In the genomic region with DNA sequence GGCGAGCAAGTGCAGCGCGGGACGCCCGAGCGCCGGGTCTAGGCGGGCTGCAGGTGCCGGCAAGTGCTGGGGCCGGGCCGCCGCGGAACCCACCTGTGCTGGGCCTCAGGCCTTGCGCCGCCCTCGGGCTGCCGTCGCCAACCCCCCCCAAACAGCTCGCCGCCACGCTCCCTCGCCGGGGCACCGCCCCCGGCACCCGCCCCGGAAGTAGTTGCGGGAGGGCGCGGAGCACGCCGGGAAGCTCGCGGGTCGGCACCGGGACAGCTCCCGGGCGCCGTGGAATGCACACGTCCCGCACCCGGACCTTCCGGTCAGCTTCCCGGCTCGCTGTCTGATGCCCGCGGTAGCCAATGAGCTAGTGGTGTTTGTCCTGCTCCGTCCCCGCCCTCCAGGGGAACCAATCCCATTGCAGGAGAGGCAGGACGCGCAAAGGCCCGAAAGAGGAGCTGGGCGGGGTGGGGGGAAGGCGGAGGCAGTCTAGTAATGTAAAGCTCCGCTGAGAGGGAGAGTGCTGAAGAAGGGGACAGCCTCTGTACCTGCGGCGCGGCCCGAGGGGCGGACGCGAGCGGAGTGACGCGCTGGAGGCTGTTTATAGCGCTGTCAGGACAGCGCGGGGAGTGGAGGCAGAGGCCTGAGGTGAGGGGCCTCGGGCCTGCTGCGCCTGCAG, we compare ENCODE assay signal across 1 cellular context.
TF ChIP-seq lines count a peak whose summit lies in the region.

TSS of gene ANKS3 (minus strand) at position 209 of the 667 bp plus-strand sequence. CDS start 4,122 bp downstream, outside the sequence.
TSS of gene DNAAF8 (plus strand) at position 475 of the 667 bp plus-strand sequence. CDS start 1,978 bp downstream, outside the sequence.

TF ChIP-seq in K562, 482 proteins besides CTCF, POLR2A, EP300 and RAD21 (continued from another document and continues in another):
- TF ChIP-seq, protein P1, sequence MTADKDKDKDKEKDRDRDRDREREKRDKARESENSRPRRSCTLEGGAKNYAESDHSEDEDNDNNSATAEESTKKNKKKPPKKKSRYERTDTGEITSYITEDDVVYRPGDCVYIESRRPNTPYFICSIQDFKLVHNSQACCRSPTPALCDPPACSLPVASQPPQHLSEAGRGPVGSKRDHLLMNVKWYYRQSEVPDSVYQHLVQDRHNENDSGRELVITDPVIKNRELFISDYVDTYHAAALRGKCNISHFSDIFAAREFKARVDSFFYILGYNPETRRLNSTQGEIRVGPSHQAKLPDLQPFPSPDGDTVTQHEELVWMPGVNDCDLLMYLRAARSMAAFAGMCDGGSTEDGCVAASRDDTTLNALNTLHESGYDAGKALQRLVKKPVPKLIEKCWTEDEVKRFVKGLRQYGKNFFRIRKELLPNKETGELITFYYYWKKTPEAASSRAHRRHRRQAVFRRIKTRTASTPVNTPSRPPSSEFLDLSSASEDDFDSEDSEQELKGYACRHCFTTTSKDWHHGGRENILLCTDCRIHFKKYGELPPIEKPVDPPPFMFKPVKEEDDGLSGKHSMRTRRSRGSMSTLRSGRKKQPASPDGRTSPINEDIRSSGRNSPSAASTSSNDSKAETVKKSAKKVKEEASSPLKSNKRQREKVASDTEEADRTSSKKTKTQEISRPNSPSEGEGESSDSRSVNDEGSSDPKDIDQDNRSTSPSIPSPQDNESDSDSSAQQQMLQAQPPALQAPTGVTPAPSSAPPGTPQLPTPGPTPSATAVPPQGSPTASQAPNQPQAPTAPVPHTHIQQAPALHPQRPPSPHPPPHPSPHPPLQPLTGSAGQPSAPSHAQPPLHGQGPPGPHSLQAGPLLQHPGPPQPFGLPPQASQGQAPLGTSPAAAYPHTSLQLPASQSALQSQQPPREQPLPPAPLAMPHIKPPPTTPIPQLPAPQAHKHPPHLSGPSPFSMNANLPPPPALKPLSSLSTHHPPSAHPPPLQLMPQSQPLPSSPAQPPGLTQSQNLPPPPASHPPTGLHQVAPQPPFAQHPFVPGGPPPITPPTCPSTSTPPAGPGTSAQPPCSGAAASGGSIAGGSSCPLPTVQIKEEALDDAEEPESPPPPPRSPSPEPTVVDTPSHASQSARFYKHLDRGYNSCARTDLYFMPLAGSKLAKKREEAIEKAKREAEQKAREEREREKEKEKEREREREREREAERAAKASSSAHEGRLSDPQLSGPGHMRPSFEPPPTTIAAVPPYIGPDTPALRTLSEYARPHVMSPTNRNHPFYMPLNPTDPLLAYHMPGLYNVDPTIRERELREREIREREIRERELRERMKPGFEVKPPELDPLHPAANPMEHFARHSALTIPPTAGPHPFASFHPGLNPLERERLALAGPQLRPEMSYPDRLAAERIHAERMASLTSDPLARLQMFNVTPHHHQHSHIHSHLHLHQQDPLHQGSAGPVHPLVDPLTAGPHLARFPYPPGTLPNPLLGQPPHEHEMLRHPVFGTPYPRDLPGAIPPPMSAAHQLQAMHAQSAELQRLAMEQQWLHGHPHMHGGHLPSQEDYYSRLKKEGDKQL (CRISPR knock-in tag; IDR thresholded peaks at IDR 0.05; ENCODE audit: borderline replicate concordance), result no peak
- no peak for TF ChIP-seq ZNF408 (CRISPR knock-in tag; IDR thresholded peaks at IDR 0.05; ENCODE audit: low read depth)
- TF ChIP-seq, protein P2, sequence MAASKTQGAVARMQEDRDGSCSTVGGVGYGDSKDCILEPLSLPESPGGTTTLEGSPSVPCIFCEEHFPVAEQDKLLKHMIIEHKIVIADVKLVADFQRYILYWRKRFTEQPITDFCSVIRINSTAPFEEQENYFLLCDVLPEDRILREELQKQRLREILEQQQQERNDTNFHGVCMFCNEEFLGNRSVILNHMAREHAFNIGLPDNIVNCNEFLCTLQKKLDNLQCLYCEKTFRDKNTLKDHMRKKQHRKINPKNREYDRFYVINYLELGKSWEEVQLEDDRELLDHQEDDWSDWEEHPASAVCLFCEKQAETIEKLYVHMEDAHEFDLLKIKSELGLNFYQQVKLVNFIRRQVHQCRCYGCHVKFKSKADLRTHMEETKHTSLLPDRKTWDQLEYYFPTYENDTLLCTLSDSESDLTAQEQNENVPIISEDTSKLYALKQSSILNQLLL (CRISPR knock-in tag; IDR thresholded peaks at IDR 0.05; ENCODE audit: borderline replicate concordance), result no peak
- TF ChIP-seq, protein P3, sequence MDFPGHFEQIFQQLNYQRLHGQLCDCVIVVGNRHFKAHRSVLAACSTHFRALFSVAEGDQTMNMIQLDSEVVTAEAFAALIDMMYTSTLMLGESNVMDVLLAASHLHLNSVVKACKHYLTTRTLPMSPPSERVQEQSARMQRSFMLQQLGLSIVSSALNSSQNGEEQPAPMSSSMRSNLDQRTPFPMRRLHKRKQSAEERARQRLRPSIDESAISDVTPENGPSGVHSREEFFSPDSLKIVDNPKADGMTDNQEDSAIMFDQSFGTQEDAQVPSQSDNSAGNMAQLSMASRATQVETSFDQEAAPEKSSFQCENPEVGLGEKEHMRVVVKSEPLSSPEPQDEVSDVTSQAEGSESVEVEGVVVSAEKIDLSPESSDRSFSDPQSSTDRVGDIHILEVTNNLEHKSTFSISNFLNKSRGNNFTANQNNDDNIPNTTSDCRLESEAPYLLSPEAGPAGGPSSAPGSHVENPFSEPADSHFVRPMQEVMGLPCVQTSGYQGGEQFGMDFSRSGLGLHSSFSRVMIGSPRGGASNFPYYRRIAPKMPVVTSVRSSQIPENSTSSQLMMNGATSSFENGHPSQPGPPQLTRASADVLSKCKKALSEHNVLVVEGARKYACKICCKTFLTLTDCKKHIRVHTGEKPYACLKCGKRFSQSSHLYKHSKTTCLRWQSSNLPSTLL (IDR thresholded peaks at IDR 0.05), result no peak
- peak; percentile 71 for TF ChIP-seq NEUROD1 (IDR thresholded peaks at IDR 0.05; ENCODE audit: borderline replicate concordance, low read depth, low read length, partially characterized antibody)
- no peak for TF ChIP-seq NCOR1 (IDR thresholded peaks at IDR 0.05)
- TF ChIP-seq FOXJ3 (CRISPR knock-in tag; IDR thresholded peaks at IDR 0.05), result no peak
- TF ChIP-seq, protein P4, sequence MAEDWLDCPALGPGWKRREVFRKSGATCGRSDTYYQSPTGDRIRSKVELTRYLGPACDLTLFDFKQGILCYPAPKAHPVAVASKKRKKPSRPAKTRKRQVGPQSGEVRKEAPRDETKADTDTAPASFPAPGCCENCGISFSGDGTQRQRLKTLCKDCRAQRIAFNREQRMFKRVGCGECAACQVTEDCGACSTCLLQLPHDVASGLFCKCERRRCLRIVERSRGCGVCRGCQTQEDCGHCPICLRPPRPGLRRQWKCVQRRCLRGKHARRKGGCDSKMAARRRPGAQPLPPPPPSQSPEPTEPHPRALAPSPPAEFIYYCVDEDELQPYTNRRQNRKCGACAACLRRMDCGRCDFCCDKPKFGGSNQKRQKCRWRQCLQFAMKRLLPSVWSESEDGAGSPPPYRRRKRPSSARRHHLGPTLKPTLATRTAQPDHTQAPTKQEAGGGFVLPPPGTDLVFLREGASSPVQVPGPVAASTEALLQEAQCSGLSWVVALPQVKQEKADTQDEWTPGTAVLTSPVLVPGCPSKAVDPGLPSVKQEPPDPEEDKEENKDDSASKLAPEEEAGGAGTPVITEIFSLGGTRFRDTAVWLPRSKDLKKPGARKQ (CRISPR knock-in tag; IDR thresholded peaks at IDR 0.05), result no peak
- peak; percentile 62; the same call in 1 of the 2 replicates for TF ChIP-seq ELF2 (CRISPR knock-in tag; IDR thresholded peaks at IDR 0.05)
- TF ChIP-seq ZNF212 (CRISPR knock-in tag; IDR thresholded peaks at IDR 0.05), result no peak
- no peak for TF ChIP-seq CBX5 (IDR thresholded peaks at IDR 0.05; ENCODE audit: borderline replicate concordance, low read depth)
- no peak for TF ChIP-seq RBM17 (IDR thresholded peaks at IDR 0.05; ENCODE audit: borderline replicate concordance, low read depth, low read length)
- TF ChIP-seq, protein P5, sequence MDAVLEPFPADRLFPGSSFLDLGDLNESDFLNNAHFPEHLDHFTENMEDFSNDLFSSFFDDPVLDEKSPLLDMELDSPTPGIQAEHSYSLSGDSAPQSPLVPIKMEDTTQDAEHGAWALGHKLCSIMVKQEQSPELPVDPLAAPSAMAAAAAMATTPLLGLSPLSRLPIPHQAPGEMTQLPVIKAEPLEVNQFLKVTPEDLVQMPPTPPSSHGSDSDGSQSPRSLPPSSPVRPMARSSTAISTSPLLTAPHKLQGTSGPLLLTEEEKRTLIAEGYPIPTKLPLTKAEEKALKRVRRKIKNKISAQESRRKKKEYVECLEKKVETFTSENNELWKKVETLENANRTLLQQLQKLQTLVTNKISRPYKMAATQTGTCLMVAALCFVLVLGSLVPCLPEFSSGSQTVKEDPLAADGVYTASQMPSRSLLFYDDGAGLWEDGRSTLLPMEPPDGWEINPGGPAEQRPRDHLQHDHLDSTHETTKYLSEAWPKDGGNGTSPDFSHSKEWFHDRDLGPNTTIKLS (IDR thresholded peaks at IDR 0.05; ENCODE audit: borderline replicate concordance, low read depth), result peak; percentile 91
- peak in 1 of 2 experiments; percentile 82 for TF ChIP-seq FOXK2 (conservative IDR thresholded peaks at IDR 0.05 in 1 of 2, IDR thresholded peaks at IDR 0.05 in 1 of 2; ENCODE audit: low read depth in 2 of 2)
- no peak for TF ChIP-seq ZNF57 (CRISPR knock-in tag; IDR thresholded peaks at IDR 0.05)
- TF ChIP-seq SRSF9 (IDR thresholded peaks at IDR 0.05; ENCODE audit: borderline replicate concordance, low read depth, low read length), result no peak
- TF ChIP-seq SETDB1 (IDR thresholded peaks at IDR 0.05; ENCODE audit: low read length), result no peak
- no peak for TF ChIP-seq MLX (CRISPR knock-in tag; conservative IDR thresholded peaks at IDR 0.05)
- no peak for TF ChIP-seq MEF2A (IDR thresholded peaks at IDR 0.05; ENCODE audit: control insufficient read depth, low read depth, low read length)
- TF ChIP-seq TRIM28 (IDR thresholded peaks at IDR 0.05), result no peak
- TF ChIP-seq RHOXF2B (CRISPR knock-in tag; conservative IDR thresholded peaks at IDR 0.05), result no peak
- TF ChIP-seq MTF1 (CRISPR knock-in tag; IDR thresholded peaks at IDR 0.05; ENCODE audit: borderline replicate concordance), result no peak
- no peak for TF ChIP-seq PTBP1 (IDR thresholded peaks at IDR 0.05; ENCODE audit: low read depth, low read length)
- no peak for TF ChIP-seq FOXP1 (CRISPR knock-in tag; IDR thresholded peaks at IDR 0.05)
- peak; percentile 82 for TF ChIP-seq MXI1 (IDR thresholded peaks at IDR 0.05; ENCODE audit: low read depth, low read length)
- no peak for TF ChIP-seq KDM5B (IDR thresholded peaks at IDR 0.05; ENCODE audit: insufficient replicate concordance, low read depth, low read length)
- no peak for TF ChIP-seq PRMT5 (CRISPR knock-in tag; IDR thresholded peaks at IDR 0.05)
- no peak for TF ChIP-seq SMAD1 (IDR thresholded peaks at IDR 0.05; ENCODE audit: low read depth, low read length, partially characterized antibody)
- no peak for TF ChIP-seq ZNF184 (CRISPR knock-in tag; IDR thresholded peaks at IDR 0.05)
- TF ChIP-seq ZNF347 (CRISPR knock-in tag; IDR thresholded peaks at IDR 0.05; ENCODE audit: low read depth), result no peak
- no peak for TF ChIP-seq KLF10 (CRISPR knock-in tag; IDR thresholded peaks at IDR 0.05)
- TF ChIP-seq NFIC (IDR thresholded peaks at IDR 0.05), result no peak
- no peak for TF ChIP-seq CHD1 (IDR thresholded peaks at IDR 0.05; ENCODE audit: low read length)
- TF ChIP-seq NFE2L1 (tag; IDR thresholded peaks at IDR 0.05; ENCODE audit: borderline replicate concordance, low read depth), result no peak
- TF ChIP-seq SRSF1 (IDR thresholded peaks at IDR 0.05; ENCODE audit: low read depth, low read length), result peak; percentile 67; the same call in 1 of the 2 replicates
- TF ChIP-seq, protein P6, sequence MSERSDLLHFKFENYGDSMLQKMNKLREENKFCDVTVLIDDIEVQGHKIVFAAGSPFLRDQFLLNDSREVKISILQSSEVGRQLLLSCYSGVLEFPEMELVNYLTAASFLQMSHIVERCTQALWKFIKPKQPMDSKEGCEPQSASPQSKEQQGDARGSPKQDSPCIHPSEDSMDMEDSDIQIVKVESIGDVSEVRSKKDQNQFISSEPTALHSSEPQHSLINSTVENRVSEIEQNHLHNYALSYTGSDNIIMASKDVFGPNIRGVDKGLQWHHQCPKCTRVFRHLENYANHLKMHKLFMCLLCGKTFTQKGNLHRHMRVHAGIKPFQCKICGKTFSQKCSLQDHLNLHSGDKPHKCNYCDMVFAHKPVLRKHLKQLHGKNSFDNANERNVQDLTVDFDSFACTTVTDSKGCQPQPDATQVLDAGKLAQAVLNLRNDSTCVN (CRISPR knock-in tag; IDR thresholded peaks at IDR 0.05), result 0 out of 2 replicates have a peak, but pooled peaks have one; percentile 4
- TF ChIP-seq ZNF263 (CRISPR knock-in tag; IDR thresholded peaks at IDR 0.05; ENCODE audit: borderline replicate concordance), result 0 out of 2 replicates have a peak, but pooled peaks have one; percentile 11
- no peak for TF ChIP-seq PPARD (CRISPR knock-in tag; IDR thresholded peaks at IDR 0.05)
- no peak for TF ChIP-seq PTTG1 (tag; IDR thresholded peaks at IDR 0.05; ENCODE audit: low read depth)
- peak; percentile 20; the same call in 1 of the 2 replicates for TF ChIP-seq TEAD2 (tag; IDR thresholded peaks at IDR 0.05)
- no peak; a peak in 1 of 4 replicates for TF ChIP-seq KDM4B (IDR thresholded peaks at IDR 0.05; ENCODE audit: borderline replicate concordance in 2 of 2, low read depth in 1 of 2)
- TF ChIP-seq CTCFL (IDR thresholded peaks at IDR 0.05; ENCODE audit: borderline replicate concordance, insufficient read depth, low read depth, low read length, poor library complexity, severe bottlenecking), result no peak
- no peak for TF ChIP-seq ESRRB (CRISPR knock-in tag; IDR thresholded peaks at IDR 0.05; ENCODE audit: borderline replicate concordance)
- TF ChIP-seq THRB (CRISPR knock-in tag; conservative IDR thresholded peaks at IDR 0.05), result no peak
- TF ChIP-seq ZKSCAN3 (CRISPR knock-in tag; IDR thresholded peaks at IDR 0.05), result no peak
